ENCODE assay signal across 24 cellular contexts in genomic region chr18:74528913-74529312, GRCh38. TPM values are rescaled to one million over a fixed set of nuclear protein-coding genes. Genes with fewer than 3 reads are reported as not detected.
DNase-seq lines count a peak whose midpoint lies in the region; ATAC-seq and TF ChIP-seq lines count a peak whose summit lies in the region.
"Had no signal": no experiment of that assay in that cellular context is flagged by ENCODE, and none has a peak within 500 bp of the region (broad histone marks: within the 10 kb centered on the region; RNA-seq: fewer than 3 reads in every experiment).

No MANE protein-coding gene starts in this region.

- TF ChIP-seq EP300 in sigmoid colon (IDR thresholded peaks at IDR 0.05): no peak

- H3K4me1 Mint-ChIP-seq in CD14-positive monocyte: peaks cover 7% of the 10 kb centered on the region
- H3K4me1 Mint-ChIP-seq: CD4-positive, CD25-positive, alpha-beta regulatory T cell had no signal

- H3K4me3 ChIP-seq in sigmoid colon: no peak overlapping the region
- H3K4me3 ChIP-seq: SJSA1 had no signal

- H3K9me3 ChIP-seq in sigmoid colon: no peaks in the 10 kb centered on the region
- H3K9me3 ChIP-seq: SJSA1 had no signal

- H3K4me3 Mint-ChIP-seq in CD14-positive monocyte: no peak overlapping the region
- H3K4me3 Mint-ChIP-seq: CD4-positive, CD25-positive, alpha-beta regulatory T cell; HFFc6; IgD-negative memory B cell had no signal

- no peaks in the 10 kb centered on the region for H3K9me3 Mint-ChIP-seq in CD14-positive monocyte
- H3K9me3 Mint-ChIP-seq: CD4-positive, CD25-positive, alpha-beta regulatory T cell; HFFc6; IgD-negative memory B cell had no signal

- H3K36me3 ChIP-seq in sigmoid colon: no peaks in the 10 kb centered on the region
- H3K36me3 ChIP-seq: SJSA1 had no signal

- no peak for TF ChIP-seq CTCF in sigmoid colon (IDR thresholded peaks at IDR 0.05)
- no peak for TF ChIP-seq CTCF in CD14-positive monocyte (IDR thresholded peaks at IDR 0.05)

- H3K27ac ChIP-seq in angular gyrus (ENCODE audit: low read depth, low read length) (peak overlapping the region; percentile 60), sigmoid colon (no peak overlapping the region)
- H3K27ac ChIP-seq: SJSA1 had no signal

- peaks cover 0 to 2% (median 2%) of the 10 kb centered on the region in 3 donors for H3K27me3 Mint-ChIP-seq in CD14-positive monocyte (ENCODE audit: low read depth in 3 of 3)

- peak; percentile 12 for DNase-seq in sigmoid colon
- no peak for DNase-seq in CD14-positive monocyte (ENCODE audit: low spot score)
- DNase-seq: Calu3; CD4-positive, CD25-positive, alpha-beta regulatory T cell; DMS79 treated with DMSO at 0.1 percent for 48 hours; GDM1; HFFc6; MV-4-11; NCI-H1436; NCI-H2029 treated with DMSO at 0.1 percent for 48 hours; NCI-H510A; SW 1271 had no signal

- H3K27ac Mint-ChIP-seq in CD14-positive monocyte: no peak overlapping the region
- H3K27ac Mint-ChIP-seq: CD4-positive, CD25-positive, alpha-beta regulatory T cell; HFFc6; IgD-negative memory B cell had no signal

- intact Hi-C loops in sigmoid colon (cut with DNase I): no loop called here
- intact Hi-C loops in CD14-positive monocyte (cut with micrococcal nuclease): no loop called here

- H3K36me3 Mint-ChIP-seq in CD14-positive monocyte: no peaks in the 10 kb centered on the region
- H3K36me3 Mint-ChIP-seq: CD4-positive, CD25-positive, alpha-beta regulatory T cell; IgD-negative memory B cell had no signal

- TF ChIP-seq POLR2A in sigmoid colon (IDR thresholded peaks at IDR 0.05): no peak

- peaks cover 0 to 12% (median 8%) of the 10 kb centered on the region in 4 donors for H3K4me1 ChIP-seq in sigmoid colon

- H3K27me3 ChIP-seq in sigmoid colon: no peaks in the 10 kb centered on the region
- H3K27me3 ChIP-seq: SJSA1 had no signal

- 40 to 72% methylated on average over 3 of the region's 3 CpGs for WGBS in sigmoid colon, 2 donors

- ATAC-seq in GM18499 (IDR thresholded peaks at IDR 0.05; ENCODE audit: insufficient read depth, unreplicated experiment) (peak; percentile 4), HG02798 (IDR thresholded peaks at IDR 0.05; ENCODE audit: poor library complexity, unreplicated experiment) (peak; percentile 5), GM21381 (IDR thresholded peaks at IDR 0.05; ENCODE audit: unreplicated experiment) (no peak), GM21423 (IDR thresholded peaks at IDR 0.05; ENCODE audit: unreplicated experiment) (no peak), GM19463 (IDR thresholded peaks at IDR 0.05; ENCODE audit: unreplicated experiment) (no peak)

RNA-seq across cellular contexts. Expression of gene CNDP1, which starts 5.4 kb away (rescaled TPM):
- not detected for total RNA-seq in sigmoid colon
- polyA plus RNA-seq in sigmoid colon (under 1 TPM in 2 of 3 donors, not detected in 1; 0.10 to 0.60 TPM), CD14-positive monocyte (not detected)
- total RNA-seq: Calu3, H1, HFFc6, HT1080, OCI-LY7, RPMI7951, SJSA1 had no signal
- polyA plus RNA-seq: CD4-positive, CD25-positive, alpha-beta regulatory T cell; IgD-negative memory B cell had no signal

RNA-seq across cellular contexts. Expression of gene CNDP2, which starts 32.8 kb away (rescaled TPM):
- 10 to 100 TPM; 29.3 to 53.5 (median 46.4) TPM for total RNA-seq in sigmoid colon
- polyA plus RNA-seq in sigmoid colon (100 to 1,000 TPM; 114 to 179 (median 132) TPM), CD14-positive monocyte (100 to 1,000 TPM; 103 to 186 TPM)

Comparison
In these comparisons a context has a peak if more than half of its experiments do, and no peak if none do; other contexts are left out.
1. ATAC-seq: peak in GM18499 (single experiment) and HG02798 (single experiment); none in GM21381 (single experiment), GM21423 (single experiment) and GM19463 (single experiment).